Comparison of ENCODE assay signal across 26 cellular contexts in the genomic region with DNA sequence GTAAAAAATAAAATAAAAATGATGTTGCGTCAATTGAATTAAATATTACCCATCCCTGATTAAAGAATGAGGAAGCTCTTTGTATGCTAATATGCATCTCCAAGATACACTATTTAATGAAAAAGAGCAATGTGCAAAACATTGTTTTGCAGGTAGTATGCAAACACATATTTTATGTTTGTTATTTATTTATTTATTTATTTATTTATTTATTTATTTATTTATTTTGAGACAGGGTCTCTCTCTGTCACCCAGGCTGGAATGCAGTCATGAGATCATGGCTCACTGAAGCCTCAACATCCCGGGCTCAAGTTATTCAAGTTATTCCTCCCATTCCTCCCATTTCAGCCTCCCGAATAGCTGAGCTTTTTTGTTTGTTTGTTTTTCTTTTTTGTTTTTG. TPM values are rescaled to one million over a fixed set of nuclear protein-coding genes. Genes with fewer than 3 reads are reported as not detected.
"Had no signal": no experiment of that assay in that cellular context is flagged by ENCODE, and none has a peak within 500 bp of the region (broad histone marks: within the 10 kb centered on the region; RNA-seq: fewer than 3 reads in every experiment).

No MANE protein-coding gene starts in this region.

- H3K27ac ChIP-seq: neutrophil, ovary, parathyroid adenoma, psoas muscle, right lobe of liver, sigmoid colon, stomach, thoracic aorta, thyroid gland, tibial nerve, upper lobe of left lung, vagina had no signal

- H3K9me3 ChIP-seq: neutrophil, ovary, psoas muscle, right lobe of liver, sigmoid colon, stomach, thoracic aorta, thyroid gland, tibial nerve, upper lobe of left lung, vagina had no signal

- H3K9me3 Mint-ChIP-seq: natural killer cell; nephron; stimulated activated effector memory CD8-positive, alpha-beta T cell treated with anti-CD3 and anti-CD28 coated beads, Interleukin-12 subunit alpha, Interleukin-12 subunit beta, amount 100 ng/mL, for 72 hours; stimulated activated naive B cell treated with anti-CD40 and anti-IgM and Interleukin-4, amounts not matched to agents 10 μg/mL and 1 μg/mL and 100 μg/mL, for 72 hours; stimulated activated naive CD8-positive, alpha-beta T cell treated with anti-CD3 and anti-CD28 coated beads, Interleukin-15, Interleukin-2, amounts not matched to agents 100 ng/mL and 50 ng/mL, for 24 hours had no signal

- H3K36me3 ChIP-seq: neutrophil, ovary, right lobe of liver, sigmoid colon, stomach, thoracic aorta, thyroid gland, tibial nerve, upper lobe of left lung, vagina had no signal

- H3K79me2 ChIP-seq: parathyroid adenoma had no signal

- H2AFZ ChIP-seq: parathyroid adenoma had no signal

- DNase-seq: naive thymus-derived CD4-positive, alpha-beta T cell; natural killer cell; psoas muscle; right cardiac atrium; small intestine; stimulated activated CD4-positive, alpha-beta T cell treated with anti-CD3 and anti-CD28 coated beads, Interleukin-15, amount 100 ng/mL, for 24 hours; stimulated activated CD4-positive, alpha-beta T cell treated with anti-CD3 and anti-CD28 coated beads, Interleukin-2, amount 100 ng/mL, for 24 hours; stimulated activated CD4-positive, alpha-beta T cell treated with anti-CD3 and anti-CD28 coated beads, Interleukin-2, amount 100 ng/mL, for 48 hours; stimulated activated CD4-positive, alpha-beta T cell treated with anti-CD3 and anti-CD28 coated beads, Interleukin-4, amount 100 ng/mL, for 24 hours; stimulated activated naive B cell treated with anti-CD40 and anti-IgM and Interleukin-4, amounts not matched to agents 10 μg/mL and 1 μg/mL and 100 μg/mL, for 72 hours; stimulated activated naive CD4-positive, alpha-beta T cell treated with Interleukin-2 at 50 U/mL for 16 hours; stomach; upper lobe of left lung had no signal

- H3K4me3 Mint-ChIP-seq: naive thymus-derived CD4-positive, alpha-beta T cell; natural killer cell; nephron; stimulated activated effector memory CD8-positive, alpha-beta T cell treated with anti-CD3 and anti-CD28 coated beads, Interleukin-12 subunit alpha, Interleukin-12 subunit beta, amount 100 ng/mL, for 72 hours; stimulated activated naive B cell treated with anti-CD40 and anti-IgM and Interleukin-4, amounts not matched to agents 10 μg/mL and 1 μg/mL and 100 μg/mL, for 72 hours; stimulated activated naive CD8-positive, alpha-beta T cell treated with anti-CD3 and anti-CD28 coated beads, Interleukin-15, Interleukin-2, amounts not matched to agents 100 ng/mL and 50 ng/mL, for 24 hours had no signal

- H3K4me1 Mint-ChIP-seq: naive thymus-derived CD4-positive, alpha-beta T cell; natural killer cell; stimulated activated effector memory CD8-positive, alpha-beta T cell treated with anti-CD3 and anti-CD28 coated beads, Interleukin-12 subunit alpha, Interleukin-12 subunit beta, amount 100 ng/mL, for 72 hours had no signal

- ATAC-seq: naive thymus-derived CD4-positive, alpha-beta T cell; natural killer cell; psoas muscle; stimulated activated naive B cell treated with anti-CD40 and anti-IgM and Interleukin-4, amounts not matched to agents 10 μg/mL and 1 μg/mL and 100 μg/mL, for 72 hours had no signal

- H3K27me3 ChIP-seq: ovary, right lobe of liver, sigmoid colon, stomach, thyroid gland, tibial nerve, upper lobe of left lung, vagina had no signal

- H3K27ac Mint-ChIP-seq: naive thymus-derived CD4-positive, alpha-beta T cell; natural killer cell; nephron; progenitor cell of endocrine pancreas; stimulated activated effector memory CD8-positive, alpha-beta T cell treated with anti-CD3 and anti-CD28 coated beads, Interleukin-12 subunit alpha, Interleukin-12 subunit beta, amount 100 ng/mL, for 72 hours; stimulated activated naive B cell treated with anti-CD40 and anti-IgM and Interleukin-4, amounts not matched to agents 10 μg/mL and 1 μg/mL and 100 μg/mL, for 72 hours; stimulated activated naive CD8-positive, alpha-beta T cell treated with anti-CD3 and anti-CD28 coated beads, Interleukin-15, Interleukin-2, amounts not matched to agents 100 ng/mL and 50 ng/mL, for 24 hours had no signal

- H3K4me3 ChIP-seq: ovary, psoas muscle, right lobe of liver, sigmoid colon, stomach, thoracic aorta, thyroid gland, tibial nerve, upper lobe of left lung, vagina had no signal

- H3K36me3 Mint-ChIP-seq: naive thymus-derived CD4-positive, alpha-beta T cell; natural killer cell; stimulated activated effector memory CD8-positive, alpha-beta T cell treated with anti-CD3 and anti-CD28 coated beads, Interleukin-12 subunit alpha, Interleukin-12 subunit beta, amount 100 ng/mL, for 72 hours; stimulated activated naive B cell treated with anti-CD40 and anti-IgM and Interleukin-4, amounts not matched to agents 10 μg/mL and 1 μg/mL and 100 μg/mL, for 72 hours had no signal

- H3K9ac ChIP-seq: parathyroid adenoma had no signal

- H3K4me1 ChIP-seq: parathyroid adenoma, psoas muscle, right lobe of liver, sigmoid colon, stomach, tibial nerve, upper lobe of left lung, vagina had no signal

RNA-seq across cellular contexts. Expression of gene CHST1, which starts 7.2 kb away (rescaled TPM):
- total RNA-seq: naive thymus-derived CD4-positive, alpha-beta T cell; natural killer cell had no signal
